Comparison of ENCODE assay signal across 8 cellular contexts in genomic region chr20:45362804-45363610, GRCh38. TPM values are rescaled to one million over a fixed set of nuclear protein-coding genes. Genes with fewer than 3 reads are reported as not detected.
A peak's percentile ranks its signal among the peaks of the same experiment; 100 is the strongest.
DNase-seq lines count a peak whose midpoint lies in the region; ATAC-seq and TF ChIP-seq lines count a peak whose summit lies in the region.

Gene SYS1, plus strand, starts transcription at chr20:45363156. Its CDS starts 376 bp downstream, at chr20:45363532.

- H3K9me3 ChIP-seq in ovary (no peaks in the 10 kb centered on the region), thyroid gland (no peaks in the 10 kb centered on the region)

- peak; percentile 98 to 100 (median 99) for DNase-seq in NCI-H1417 (lab: John Stamatoyannopoulos, UW)
- DNase-seq in SW 1271 (lab: John Stamatoyannopoulos, UW), result peak; percentile 90 to 98
- DNase-seq in activated naive CD8-positive, alpha-beta T cell treated with anti-CD3 and anti-CD28 coated beads, Interleukin-2, amount 50 U/mL, for 16 hours (ENCODE audit: low read depth, low spot score), result peak; percentile 98
- DNase-seq in Right ventricle myocardium inferior (ENCODE audit: missing footprints), result peak; percentile 99
- peak; percentile 98 to 99 (median 99) for DNase-seq in ovary
- DNase-seq in thyroid gland, result peak; percentile 98 to 99

- no peak for TF ChIP-seq EP300 in ovary (IDR thresholded peaks at IDR 0.05)

- ATAC-seq in HG02763 (IDR thresholded peaks at IDR 0.05; ENCODE audit: unreplicated experiment) (peak; percentile 84), Right ventricle myocardium inferior (peak; percentile 92)

- H3K36me3 ChIP-seq in ovary (no peaks in the 10 kb centered on the region), thyroid gland (peaks cover 23 to 24% of the 10 kb centered on the region in 2 donors)

- TF ChIP-seq POLR2A in ovary (IDR thresholded peaks at IDR 0.05), result peak; percentile 85
- peak; percentile 6 to 95 for TF ChIP-seq POLR2A in thyroid gland (IDR thresholded peaks at IDR 0.05)

- H3K4me3 ChIP-seq in ovary, result peak within 1 kb of the TSS; percentile 52
- peak within 1 kb of the TSS; percentile 37 to 55 (median 46) for H3K4me3 ChIP-seq in thyroid gland (replicated peaks in 1 of 3)

- WGBS in ovary, 3 donors, result 0 to 1% (median 0%) methylated on average over 47 to 55 of the region's 55 CpGs
- 0% methylated on average over 23 to 31 of the region's 55 CpGs for WGBS in thyroid gland, 2 donors

- H3K27ac ChIP-seq in ovary (peak within 1 kb of the TSS; percentile 81 to 86), thyroid gland (peak within 1 kb of the TSS; percentile 89 to 95 (median 89))

- H3K4me1 ChIP-seq in ovary (ENCODE audit: insufficient read depth) (peaks cover 6% of the 10 kb centered on the region), thyroid gland (peaks cover 20 to 33% of the 10 kb centered on the region in 2 donors)

- TF ChIP-seq CTCF in GM12874 (IDR thresholded peaks at IDR 0.05; ENCODE audit: insufficient read depth, low read depth, low read length), result peak; percentile 82
- peak; percentile 92 to 99 (median 93) for TF ChIP-seq CTCF in ovary (IDR thresholded peaks at IDR 0.05)
- TF ChIP-seq CTCF in thyroid gland (IDR thresholded peaks at IDR 0.05), result peak; percentile 83 to 98 (median 87)

- intact Hi-C loops in Right ventricle myocardium inferior (cut with DNase I), result loop anchor here (1.0 to 2.0 kb wide), 4 partner anchors 10 to 74 kb away; no protein-coding TSS in a partner anchor
- intact Hi-C loops in ovary (cut with DNase I), result loop anchor here in 1 of 4 donors (2.0 kb wide), 1 partner anchor 44 kb away; no protein-coding TSS in a partner anchor
- intact Hi-C loops in thyroid gland (cut with DNase I), result no loop called here

- H3K27me3 ChIP-seq in ovary (no peaks in the 10 kb centered on the region), thyroid gland (no peaks in the 10 kb centered on the region)

RNA-seq across cellular contexts. Expression of gene SYS1, which starts in this region (rescaled TPM):
- total RNA-seq in Right ventricle myocardium inferior (21.9 TPM), ovary (10 to 100 TPM; 29.2 to 69.7 (median 32.8) TPM), thyroid gland (10 to 100 TPM; 52.7 to 86.1 (median 76.6) TPM)
- 10 to 100 TPM; 33.0 to 47.0 TPM for polyA plus RNA-seq in ovary

Comparison
In these comparisons a context has a peak if more than half of its experiments do, and no peak if none do; other contexts are left out.
1. Peak in every context shown above with its lines: DNase-seq, ATAC-seq, H3K4me3 ChIP-seq and H3K27ac ChIP-seq.